20 cellular contexts compared by ENCODE assay signal in the genomic region with DNA sequence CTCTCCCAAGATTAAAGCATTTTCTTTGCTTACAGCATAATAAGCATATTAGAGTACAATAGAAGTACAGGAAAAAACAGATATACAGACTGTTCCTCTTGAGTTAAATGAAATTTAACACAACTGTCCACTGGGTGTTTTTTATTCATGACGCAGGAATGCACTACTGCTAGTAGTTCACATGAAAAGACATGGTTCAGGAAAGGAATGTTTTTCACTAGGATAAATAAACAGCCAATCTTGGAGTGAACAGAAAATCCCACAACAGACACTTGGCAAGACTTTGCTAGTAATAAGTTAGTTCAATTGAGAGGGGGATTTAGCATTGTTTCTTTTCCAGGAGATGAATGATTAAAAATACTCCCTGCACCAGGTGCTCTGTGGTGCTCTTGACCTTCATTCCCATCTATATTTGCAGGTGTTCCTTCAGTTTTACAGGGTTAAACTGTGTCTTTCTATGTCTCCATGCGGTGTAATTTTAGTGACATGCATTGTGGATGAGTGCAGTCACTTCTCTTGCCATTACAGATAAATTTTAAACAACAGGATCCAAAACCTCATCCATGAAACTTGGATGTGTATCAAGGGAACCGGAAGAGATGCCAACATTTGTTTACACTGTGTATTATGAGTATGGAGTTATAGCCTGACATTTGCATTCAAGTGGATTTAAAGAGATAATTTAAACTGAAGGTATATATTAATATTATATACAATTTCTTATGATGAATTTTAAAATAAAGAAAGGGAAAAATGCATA.
"Had no signal": no experiment of that assay in that cellular context is flagged by ENCODE, and none has a peak within 500 bp of the region (broad histone marks: within the 10 kb centered on the region; RNA-seq: fewer than 3 reads in every experiment).

No MANE protein-coding gene starts in this region.

- H3K27ac Mint-ChIP-seq: activated CD4-positive, alpha-beta T cell treated with anti-CD3 and anti-CD28 coated beads, Interleukin-2, amount 10 ng/mL, durations not matched to agents 7 days and 5 days; activated naive CD4-positive, alpha-beta T cell treated with anti-CD3 and anti-CD28 coated beads, Interleukin-2, amount 50 U/mL, for 72 hours; activated T-cell treated with anti-CD3 and anti-CD28 coated beads, Interleukin-2, amount 50 U/mL, for 72 hours; endodermal cell; immature natural killer cell; mesothelial cell of epicardium; neural progenitor cell; stimulated activated memory B cell treated with anti-CD40 and anti-IgM and Interleukin-4, amounts not matched to agents 10 μg/mL and 1 μg/mL and 100 μg/mL, for 72 hours; T-helper 2 cell treated with Interferon-gamma antibody and Interleukin-4, amounts not matched to agents 5 μg/mL and 100 μg/mL, for 36 hours had no signal

- DNase-seq: activated CD4-positive, alpha-beta T cell treated with anti-CD3 and anti-CD28 coated beads, Interleukin-2, amount 10 ng/mL, durations not matched to agents 7 days and 5 days; activated CD4-positive, CD25-positive, alpha-beta regulatory T cell; activated CD8-positive, alpha-beta memory T cell treated with anti-CD3 and anti-CD28 coated beads, Interleukin-2, amount 50 U/mL, for 48 hours; activated gamma-delta T cell; activated T-cell treated with anti-CD3 and anti-CD28 coated beads, Interleukin-2, amount 50 U/mL, for 72 hours; amygdala; endodermal cell; gastrocnemius medialis; heart left ventricle; immature natural killer cell; lower lobe of right lung; pancreas; stimulated activated CD4-positive, alpha-beta T cell treated with anti-CD3 and anti-CD28 coated beads, Interleukin-2, amount 100 ng/mL, for 48 hours; thyroid gland had no signal

- H3K9ac ChIP-seq: neural progenitor cell had no signal

- ATAC-seq: activated naive CD4-positive, alpha-beta T cell treated with anti-CD3 and anti-CD28 coated beads, Interleukin-2, amount 50 U/mL, for 72 hours; activated T-cell treated with anti-CD3 and anti-CD28 coated beads, Interleukin-2, amount 50 U/mL, for 72 hours; gastrocnemius medialis; heart left ventricle; lower lobe of right lung; pancreas; stimulated activated memory B cell treated with anti-CD40 and anti-IgM and Interleukin-4, amounts not matched to agents 10 μg/mL and 1 μg/mL and 100 μg/mL, for 72 hours had no signal

- H3K9me3 Mint-ChIP-seq: neural progenitor cell had no signal

- H3K4me1 Mint-ChIP-seq: activated CD4-positive, alpha-beta T cell treated with anti-CD3 and anti-CD28 coated beads, Interleukin-2, amount 10 ng/mL, durations not matched to agents 7 days and 5 days; endodermal cell; immature natural killer cell; neural progenitor cell; stimulated activated memory B cell treated with anti-CD40 and anti-IgM and Interleukin-4, amounts not matched to agents 10 μg/mL and 1 μg/mL and 100 μg/mL, for 72 hours had no signal

- H3K4me1 ChIP-seq: breast epithelium, gastrocnemius medialis, heart left ventricle, lower lobe of right lung, neural progenitor cell, pancreas, thyroid gland had no signal

- H3K4me3 ChIP-seq: breast epithelium, gastrocnemius medialis, heart left ventricle, lower lobe of right lung, neural progenitor cell, pancreas, thyroid gland had no signal

- H3K36me3 Mint-ChIP-seq: activated naive CD4-positive, alpha-beta T cell treated with anti-CD3 and anti-CD28 coated beads, Interleukin-2, amount 50 U/mL, for 72 hours; immature natural killer cell; mesothelial cell of epicardium; neural progenitor cell; stimulated activated memory B cell treated with anti-CD40 and anti-IgM and Interleukin-4, amounts not matched to agents 10 μg/mL and 1 μg/mL and 100 μg/mL, for 72 hours had no signal

- H3K4me3 Mint-ChIP-seq: activated CD4-positive, alpha-beta T cell treated with anti-CD3 and anti-CD28 coated beads, Interleukin-2, amount 10 ng/mL, durations not matched to agents 7 days and 5 days; activated T-cell treated with anti-CD3 and anti-CD28 coated beads, Interleukin-2, amount 50 U/mL, for 72 hours; endodermal cell; immature natural killer cell; mesothelial cell of epicardium; neural progenitor cell; stimulated activated memory B cell treated with anti-CD40 and anti-IgM and Interleukin-4, amounts not matched to agents 10 μg/mL and 1 μg/mL and 100 μg/mL, for 72 hours; T-helper 2 cell treated with Interferon-gamma antibody and Interleukin-4, amounts not matched to agents 5 μg/mL and 100 μg/mL, for 36 hours had no signal

- H2AFZ ChIP-seq: neural progenitor cell had no signal

- H3K4me2 ChIP-seq: neural progenitor cell had no signal

- H3K9me3 ChIP-seq: breast epithelium, gastrocnemius medialis, heart left ventricle, lower lobe of right lung, pancreas, thyroid gland had no signal

- H3K27me3 ChIP-seq: breast epithelium, gastrocnemius medialis, heart left ventricle, neural progenitor cell, pancreas, thyroid gland had no signal

- FAIRE-seq: pancreas had no signal

- H3K27me3 Mint-ChIP-seq: activated CD4-positive, alpha-beta T cell treated with anti-CD3 and anti-CD28 coated beads, Interleukin-2, amount 10 ng/mL, durations not matched to agents 7 days and 5 days; stimulated activated memory B cell treated with anti-CD40 and anti-IgM and Interleukin-4, amounts not matched to agents 10 μg/mL and 1 μg/mL and 100 μg/mL, for 72 hours had no signal

- H3K36me3 ChIP-seq: breast epithelium, gastrocnemius medialis, heart left ventricle, lower lobe of right lung, neural progenitor cell, pancreas, thyroid gland had no signal

- H3K27ac ChIP-seq: breast epithelium, gastrocnemius medialis, heart left ventricle, lower lobe of right lung, neural progenitor cell, pancreas, thyroid gland had no signal
